Comparison of ENCODE assay signal across 2 cellular contexts in genomic region chr10:112366992-112367391, GRCh38.
A peak's percentile ranks its signal among the peaks of the same experiment; 100 is the strongest.
TF ChIP-seq lines count a peak whose summit lies in the region.

No MANE protein-coding gene starts in this region.

TF ChIP-seq in HepG2, 621 proteins besides CTCF, POLR2A, EP300 and RAD21 (continued from another document):
- TF ChIP-seq ZBTB33 (CRISPR knock-in tag; IDR thresholded peaks at IDR 0.05) (peak; percentile 72; the same call in 1 of the 2 replicates), TRIM24 (CRISPR knock-in tag; IDR thresholded peaks at IDR 0.05) (no peak), ZNF12 (CRISPR knock-in tag; IDR thresholded peaks at IDR 0.05) (no peak), PHF21A (CRISPR knock-in tag; IDR thresholded peaks at IDR 0.05) (no peak), ZHX1 (CRISPR knock-in tag; IDR thresholded peaks at IDR 0.05; ENCODE audit: low read depth) (no peak)

TF ChIP-seq in WTC11, 78 proteins besides CTCF, POLR2A, EP300 and RAD21 (continued from another document):
- TF ChIP-seq HMGXB4 (CRISPR knock-in tag; IDR thresholded peaks at IDR 0.05) (no peak), ZNF512 (CRISPR knock-in tag; IDR thresholded peaks at IDR 0.05; ENCODE audit: borderline replicate concordance) (no peak), E2F1 (CRISPR knock-in tag; IDR thresholded peaks at IDR 0.05) (no peak), FOXK1 (CRISPR knock-in tag; IDR thresholded peaks at IDR 0.05) (no peak), PRRX2 (CRISPR knock-in tag; IDR thresholded peaks at IDR 0.05) (no peak), USF2 (CRISPR knock-in tag; IDR thresholded peaks at IDR 0.05) (no peak), ZNF532 (CRISPR knock-in tag; IDR thresholded peaks at IDR 0.05; ENCODE audit: borderline replicate concordance) (no peak), ELF4 (CRISPR knock-in tag; IDR thresholded peaks at IDR 0.05; ENCODE audit: low read depth) (no peak), ATF2 (CRISPR knock-in tag; IDR thresholded peaks at IDR 0.05; ENCODE audit: borderline replicate concordance, low read depth) (no peak), GTF2I (CRISPR knock-in tag; conservative IDR thresholded peaks at IDR 0.05) (no peak), ZNF232 (CRISPR knock-in tag; IDR thresholded peaks at IDR 0.05) (no peak), GABPB1 (CRISPR knock-in tag; IDR thresholded peaks at IDR 0.05) (no peak)
